8 cellular contexts compared by ENCODE assay signal in the genomic region with DNA sequence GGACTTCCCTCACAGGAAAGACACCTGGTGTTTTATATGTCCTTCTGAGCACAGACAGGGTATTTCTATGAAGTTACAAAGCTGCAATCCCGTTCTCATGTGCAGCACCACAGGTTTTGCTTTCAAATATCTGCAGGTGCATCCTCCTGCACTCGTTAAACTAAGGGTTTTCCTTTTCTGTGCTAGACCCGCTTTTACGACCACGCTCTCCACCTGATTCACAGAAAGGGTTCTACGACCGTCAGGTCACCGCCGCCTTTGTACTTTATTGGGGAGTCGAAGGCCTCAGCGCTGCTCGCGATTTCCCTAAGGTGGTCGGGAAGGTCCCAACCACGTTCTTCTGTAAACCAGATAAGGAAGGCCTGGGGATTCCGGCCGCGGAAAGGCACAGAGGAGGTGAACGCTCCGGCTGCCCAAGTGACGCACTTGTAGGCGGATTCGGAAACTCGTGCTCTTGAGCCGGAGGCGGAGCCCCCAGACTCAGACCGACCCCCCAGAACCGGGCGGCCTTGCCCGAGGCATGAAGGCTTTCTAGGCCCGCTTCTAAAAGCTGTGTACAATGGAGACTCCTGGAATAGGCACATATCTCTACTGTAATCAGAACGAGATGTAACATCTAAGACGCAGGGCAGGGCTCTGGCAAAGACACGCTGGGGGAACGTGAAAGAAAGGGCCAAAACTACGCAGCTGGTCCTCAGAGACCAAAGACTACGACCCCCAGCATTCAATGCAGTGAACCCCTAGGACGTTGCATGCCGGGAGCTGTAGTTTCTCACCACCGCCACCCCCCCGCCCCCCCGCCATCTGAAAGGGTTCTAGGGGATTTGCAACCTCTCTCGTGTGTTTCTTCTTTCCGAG. TPM values are rescaled to one million over a fixed set of nuclear protein-coding genes. Genes with fewer than 3 reads are reported as not detected.
DNase-seq lines count a peak whose midpoint lies in the region; ATAC-seq lines count a peak whose summit lies in the region.

No MANE protein-coding gene starts in this region.

- H3K27ac ChIP-seq in BLaER1: peak overlapping the region; percentile 92

- H3K36me3 ChIP-seq in BLaER1: peaks cover 25% of the 10 kb centered on the region

- H3K4me3 ChIP-seq in BLaER1: peak overlapping the region; percentile 85

- H3K27me3 Mint-ChIP-seq in activated CD8-positive, alpha-beta memory T cell treated with anti-CD3 and anti-CD28 coated beads, Interleukin-2, amount 10 ng/mL, durations not matched to agents 7 days and 5 days: peaks cover 3% of the 10 kb centered on the region
- H3K27me3 Mint-ChIP-seq in effector memory CD8-positive, alpha-beta T cell: no peaks in the 10 kb centered on the region

- H3K4me2 ChIP-seq in BLaER1: peak overlapping the region; percentile 92

- peak; percentile 12 for ATAC-seq in GM19452 (IDR thresholded peaks at IDR 0.05; ENCODE audit: unreplicated experiment)
- ATAC-seq in activated CD8-positive, alpha-beta memory T cell treated with anti-CD3 and anti-CD28 coated beads, Interleukin-2, amount 10 ng/mL, durations not matched to agents 7 days and 5 days: peak; percentile 54
- ATAC-seq in effector memory CD8-positive, alpha-beta T cell (replicated peaks): peak; percentile 49

- H3K4me1 ChIP-seq in BLaER1: peaks cover 44% of the 10 kb centered on the region

- H3K9ac ChIP-seq in BLaER1: peak overlapping the region; percentile 86

- H3K27me3 ChIP-seq in BLaER1: no peaks in the 10 kb centered on the region

- no peaks in the 10 kb centered on the region for H3K9me3 ChIP-seq in BLaER1

- peak in 75 of 76 experiments; percentile 10 to 93 (median 83) for DNase-seq in HUDEP-2 (lab: John Stamatoyannopoulos, UW; ENCODE audit: unreplicated experiment in 76 of 76)
- peak; percentile 92 for DNase-seq in NOMO-1 treated with DMSO at 0.1 percent for 48 hours (lab: John Stamatoyannopoulos, UW; ENCODE audit: unreplicated experiment)
- peak; percentile 92 for DNase-seq in activated CD8-positive, alpha-beta memory T cell treated with anti-CD3 and anti-CD28 coated beads, Interleukin-2, amount 10 ng/mL, durations not matched to agents 7 days and 5 days
- DNase-seq in effector memory CD8-positive, alpha-beta T cell: peak; percentile 81 to 84 (median 81)
- peak; percentile 93 to 94 for DNase-seq in lung microvascular endothelial cell (ENCODE audit: low read depth in 2 of 2)
- DNase-seq in stimulated activated CD4-positive, alpha-beta T cell treated with anti-CD3 and anti-CD28 coated beads, TNF-alpha, amount 100 ng/mL, for 24 hours (ENCODE audit: low read depth in 3 of 3): peak; percentile 66 to 75 (median 73)

- peaks cover 38% of the 10 kb centered on the region for H4K20me1 ChIP-seq in BLaER1

- H3K36me3 Mint-ChIP-seq in activated CD8-positive, alpha-beta memory T cell treated with anti-CD3 and anti-CD28 coated beads, Interleukin-2, amount 10 ng/mL, durations not matched to agents 7 days and 5 days: peaks cover 32% of the 10 kb centered on the region
- H3K36me3 Mint-ChIP-seq in effector memory CD8-positive, alpha-beta T cell (ENCODE audit: insufficient read depth): peaks cover 61% of the 10 kb centered on the region

- H3K4me1 Mint-ChIP-seq in activated CD8-positive, alpha-beta memory T cell treated with anti-CD3 and anti-CD28 coated beads, Interleukin-2, amount 10 ng/mL, durations not matched to agents 7 days and 5 days: peaks cover 65% of the 10 kb centered on the region
- H3K4me1 Mint-ChIP-seq in effector memory CD8-positive, alpha-beta T cell (ENCODE audit: low read depth in 2 of 2): peaks cover 47 to 50% of the 10 kb centered on the region in 2 donors

- peak overlapping the region; percentile 97 for H3K27ac Mint-ChIP-seq in activated CD8-positive, alpha-beta memory T cell treated with anti-CD3 and anti-CD28 coated beads, Interleukin-2, amount 10 ng/mL, durations not matched to agents 7 days and 5 days
- peak overlapping the region; percentile 97 to 99 for H3K27ac Mint-ChIP-seq in effector memory CD8-positive, alpha-beta T cell

- CTCF ChIA-PET in activated CD8-positive, alpha-beta memory T cell treated with anti-CD3 and anti-CD28 coated beads, Interleukin-2, amount 10 ng/mL, durations not matched to agents 7 days and 5 days (lab: Charles Lee): interaction anchor here (0.7 to 3.2 kb wide), 8 partner anchors 11 to 180 kb away, joined by 3 to 12 read pairs (median 4); partner anchors contain the start of gene TDG

- H3K9me3 Mint-ChIP-seq in activated CD8-positive, alpha-beta memory T cell treated with anti-CD3 and anti-CD28 coated beads, Interleukin-2, amount 10 ng/mL, durations not matched to agents 7 days and 5 days (ENCODE audit: low read depth): no peaks in the 10 kb centered on the region
- H3K9me3 Mint-ChIP-seq in effector memory CD8-positive, alpha-beta T cell: no peaks in the 10 kb centered on the region

- H3K4me3 Mint-ChIP-seq in activated CD8-positive, alpha-beta memory T cell treated with anti-CD3 and anti-CD28 coated beads, Interleukin-2, amount 10 ng/mL, durations not matched to agents 7 days and 5 days: peak overlapping the region; percentile 89
- H3K4me3 Mint-ChIP-seq in effector memory CD8-positive, alpha-beta T cell: peak overlapping the region; percentile 91 to 93

RNA-seq across cellular contexts. Expression of gene HSP90B1, which starts 0.9 kb away (rescaled TPM):
- total RNA-seq in activated CD8-positive, alpha-beta memory T cell treated with anti-CD3 and anti-CD28 coated beads, Interleukin-2, amount 10 ng/mL, durations not matched to agents 7 days and 5 days: 100 to 1,000 TPM; 324 to 489 TPM
- 525 and 1,246 TPM in 2 replicates for total RNA-seq in lung microvascular endothelial cell

RNA-seq across cellular contexts. Expression of gene TDG, which starts 36.4 kb away (rescaled TPM):
- total RNA-seq in activated CD8-positive, alpha-beta memory T cell treated with anti-CD3 and anti-CD28 coated beads, Interleukin-2, amount 10 ng/mL, durations not matched to agents 7 days and 5 days: 10 to 100 TPM; 29.4 to 46.5 TPM
- total RNA-seq in lung microvascular endothelial cell: 19.6 and 30.6 TPM in 2 replicates

Comparison
In these comparisons a context has a peak if more than half of its experiments do, and no peak if none do; other contexts are left out.
1. Peak in every context shown above with its lines: DNase-seq, ATAC-seq, H3K4me3 ChIP-seq and H3K27ac ChIP-seq.